Comparison of ENCODE assay signal across 18 cellular contexts in genomic region chr14:105739331-105740102, GRCh38.
A peak's percentile ranks its signal among the peaks of the same experiment; 100 is the strongest.
DNase-seq lines count a peak whose midpoint lies in the region; ATAC-seq and TF ChIP-seq lines count a peak whose summit lies in the region.
"Had no signal": no experiment of that assay in that cellular context is flagged by ENCODE, and none has a peak within 500 bp of the region (broad histone marks: within the 10 kb centered on the region; RNA-seq: fewer than 3 reads in every experiment).

No MANE protein-coding gene starts in this region.

- no peak overlapping the region for H2AFZ ChIP-seq in SK-N-SH (ENCODE audit: low read depth)

- H3K36me3 ChIP-seq in SK-N-SH (replicated peaks in 1 of 2; ENCODE audit: control insufficient read depth in 1 of 2, insufficient read depth in 2 of 2, low read length in 1 of 2), result no peaks in the 10 kb centered on the region
- no peaks in the 10 kb centered on the region for H3K36me3 ChIP-seq in spleen
- H3K36me3 ChIP-seq: BE2C had no signal

- TF ChIP-seq EP300 in SK-N-SH (IDR thresholded peaks at IDR 0.05; ENCODE audit: borderline replicate concordance in 1 of 2, low read depth in 1 of 2, low read length in 1 of 2), result no peak

- no peaks in the 10 kb centered on the region for H3K79me2 ChIP-seq in SK-N-SH (ENCODE audit: insufficient read depth)

- no peak overlapping the region for H3K4me2 ChIP-seq in SK-N-SH

- H3K27ac ChIP-seq in SK-N-SH (ENCODE audit: low read depth in 2 of 2, low read length in 1 of 2) (no peak overlapping the region), spleen (no peak overlapping the region)
- H3K27ac ChIP-seq: 22Rv1, HL-60 had no signal

- TF ChIP-seq RAD21 in SK-N-SH (IDR thresholded peaks at IDR 0.05; ENCODE audit: low read length), result no peak

- TF ChIP-seq POLR2A in GM18951 (IDR thresholded peaks at IDR 0.05; ENCODE audit: extremely low read depth, insufficient read depth, insufficient read length) (peak; percentile 9), spleen (IDR thresholded peaks at IDR 0.05) (no peak)

- H3K4me3 Mint-ChIP-seq in activated B cell treated with CpG ODN at 0.5 μM for 24 hours, result no peak overlapping the region
- H3K4me3 Mint-ChIP-seq: CD4-positive, alpha-beta T cell had no signal

- peaks cover 16% of the 10 kb centered on the region for H3K4me1 Mint-ChIP-seq in activated B cell treated with CpG ODN at 0.5 μM for 24 hours

- H3K4me3 ChIP-seq in SK-N-SH (ENCODE audit: low read depth in 2 of 2, low read length in 1 of 2) (no peak overlapping the region), spleen (no peak overlapping the region)
- H3K4me3 ChIP-seq: GM12878 had no signal

- peak; percentile 20 for DNase-seq in SK-N-SH
- no peak for DNase-seq in activated B cell treated with CpG ODN at 0.5 μM for 24 hours
- peak; percentile 67 for DNase-seq in spleen
- no peak for DNase-seq in NCI-H748 (lab: John Stamatoyannopoulos, UW; ENCODE audit: unreplicated experiment)
- DNase-seq: BE2C; CD4-positive, alpha-beta T cell; NCI-H187; NCI-H446; NCI-H69 had no signal

- H3K9me2 ChIP-seq in SK-N-SH, result no peaks in the 10 kb centered on the region

- H3K27me3 Mint-ChIP-seq in activated B cell treated with CpG ODN at 0.5 μM for 24 hours, result no peaks in the 10 kb centered on the region
- H3K27me3 Mint-ChIP-seq: CD4-positive, alpha-beta T cell had no signal

- H3K9me3 Mint-ChIP-seq in activated B cell treated with CpG ODN at 0.5 μM for 24 hours, result no peaks in the 10 kb centered on the region
- H3K9me3 Mint-ChIP-seq: CD4-positive, alpha-beta T cell had no signal

- H3K27me3 ChIP-seq in SK-N-SH (ENCODE audit: insufficient read depth) (no peaks in the 10 kb centered on the region), spleen (replicated peaks in 1 of 7) (no peaks in the 10 kb centered on the region)
- H3K27me3 ChIP-seq: BE2C had no signal

- WGBS in SK-N-SH (ENCODE audit: low lambda C conversion rate), result 45% methylated on average over 14 of the region's 14 CpGs
- 74 to 89% (median 80%) methylated on average over 13 to 14 of the region's 14 CpGs for WGBS in spleen, 5 donors

- no peaks in the 10 kb centered on the region for H3F3A ChIP-seq in SK-N-SH (replicated peaks; ENCODE audit: insufficient read depth)

- H3K4me1 ChIP-seq in SK-N-SH (ENCODE audit: control insufficient read depth in 1 of 2, insufficient read depth in 2 of 2, low read depth in 1 of 2, low read length in 1 of 2), result no peaks in the 10 kb centered on the region; a peak in 1 of 4 replicates
- no peaks in the 10 kb centered on the region for H3K4me1 ChIP-seq in spleen
- H3K4me1 ChIP-seq: BE2C had no signal

- no peak for TF ChIP-seq CTCF in SK-N-SH (IDR thresholded peaks at IDR 0.05)
- TF ChIP-seq CTCF in activated B cell treated with CpG ODN at 0.5 μM for 24 hours (IDR thresholded peaks at IDR 0.05), result no peak
- no peak for TF ChIP-seq CTCF in spleen (IDR thresholded peaks at IDR 0.05 in 8 of 11, conservative IDR thresholded peaks at IDR 0.05 in 3 of 11)

- H3K9me3 ChIP-seq in SK-N-SH (no peaks in the 10 kb centered on the region), spleen (no peaks in the 10 kb centered on the region)
- H3K9me3 ChIP-seq: BE2C had no signal

- peak overlapping the region; percentile 74 for H3K27ac Mint-ChIP-seq in activated B cell treated with CpG ODN at 0.5 μM for 24 hours
- H3K27ac Mint-ChIP-seq: CD4-positive, alpha-beta T cell had no signal

- H3K9ac ChIP-seq in SK-N-SH, result no peak overlapping the region

- CTCF ChIA-PET in SK-N-SH (lab: Yijun Ruan, JAX), result no interaction called here
- CTCF ChIA-PET in activated B cell treated with CpG ODN at 0.5 μM for 24 hours (lab: Charles Lee), result no interaction called here

- in situ Hi-C loops in GM18951 (cut with MboI; ENCODE audit: low sequenced_read_pairs, unreplicated experiment), result no loop called here

- peaks cover 33% of the 10 kb centered on the region for H3K36me3 Mint-ChIP-seq in activated B cell treated with CpG ODN at 0.5 μM for 24 hours (ENCODE audit: low read depth)

- intact Hi-C loops in activated B cell treated with CpG ODN at 0.5 μM for 24 hours (cut with micrococcal nuclease), result loop anchor here (10.0 kb wide), 1 partner anchor 55 kb away; no protein-coding TSS in a partner anchor
- intact Hi-C loops in spleen (cut with DNase I; ENCODE audit: low total_unique reads), result no loop called here

- ATAC-seq in SK-N-SH treated with all-trans-retinoic acid at 6 μM for 48 hours (no peak), activated B cell treated with CpG ODN at 0.5 μM for 24 hours (ENCODE audit: low read depth) (peak; percentile 22), HG02571 (IDR thresholded peaks at IDR 0.05; ENCODE audit: unreplicated experiment) (no peak), HG03039 (IDR thresholded peaks at IDR 0.05; ENCODE audit: unreplicated experiment) (no peak)
- ATAC-seq: GM12878, Panc1, Right ventricle myocardium inferior had no signal

- H4K20me1 ChIP-seq in SK-N-SH (ENCODE audit: insufficient read depth), result no peaks in the 10 kb centered on the region

- POLR2A ChIA-PET in SK-N-SH (lab: Yijun Ruan, JAX), result no interaction called here
- POLR2A ChIA-PET in activated B cell treated with CpG ODN at 0.5 μM for 24 hours (lab: Charles Lee), result interaction anchor here (0.8 kb wide), 1 partner anchor 116 kb away, joined by 6 read pairs; no protein-coding TSS in a partner anchor

TF ChIP-seq in SK-N-SH, 30 proteins besides CTCF, POLR2A, EP300 and RAD21:
- TF ChIP-seq FOXM1 (IDR thresholded peaks at IDR 0.05; ENCODE audit: low read depth), result no peak

TF ChIP-seq in SK-N-SH treated with all-trans-retinoic acid at 6 μM for 48 hours, 23 proteins besides CTCF, POLR2A, EP300 and RAD21 (continues in another document):
- TF ChIP-seq, protein P1, sequence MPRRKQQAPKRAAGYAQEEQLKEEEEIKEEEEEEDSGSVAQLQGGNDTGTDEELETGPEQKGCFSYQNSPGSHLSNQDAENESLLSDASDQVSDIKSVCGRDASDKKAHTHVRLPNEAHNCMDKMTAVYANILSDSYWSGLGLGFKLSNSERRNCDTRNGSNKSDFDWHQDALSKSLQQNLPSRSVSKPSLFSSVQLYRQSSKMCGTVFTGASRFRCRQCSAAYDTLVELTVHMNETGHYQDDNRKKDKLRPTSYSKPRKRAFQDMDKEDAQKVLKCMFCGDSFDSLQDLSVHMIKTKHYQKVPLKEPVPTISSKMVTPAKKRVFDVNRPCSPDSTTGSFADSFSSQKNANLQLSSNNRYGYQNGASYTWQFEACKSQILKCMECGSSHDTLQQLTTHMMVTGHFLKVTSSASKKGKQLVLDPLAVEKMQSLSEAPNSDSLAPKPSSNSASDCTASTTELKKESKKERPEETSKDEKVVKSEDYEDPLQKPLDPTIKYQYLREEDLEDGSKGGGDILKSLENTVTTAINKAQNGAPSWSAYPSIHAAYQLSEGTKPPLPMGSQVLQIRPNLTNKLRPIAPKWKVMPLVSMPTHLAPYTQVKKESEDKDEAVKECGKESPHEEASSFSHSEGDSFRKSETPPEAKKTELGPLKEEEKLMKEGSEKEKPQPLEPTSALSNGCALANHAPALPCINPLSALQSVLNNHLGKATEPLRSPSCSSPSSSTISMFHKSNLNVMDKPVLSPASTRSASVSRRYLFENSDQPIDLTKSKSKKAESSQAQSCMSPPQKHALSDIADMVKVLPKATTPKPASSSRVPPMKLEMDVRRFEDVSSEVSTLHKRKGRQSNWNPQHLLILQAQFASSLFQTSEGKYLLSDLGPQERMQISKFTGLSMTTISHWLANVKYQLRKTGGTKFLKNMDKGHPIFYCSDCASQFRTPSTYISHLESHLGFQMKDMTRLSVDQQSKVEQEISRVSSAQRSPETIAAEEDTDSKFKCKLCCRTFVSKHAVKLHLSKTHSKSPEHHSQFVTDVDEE (CRISPR knock-in tag; IDR thresholded peaks at IDR 0.05), result no peak
- TF ChIP-seq ESRRG (CRISPR knock-in tag; IDR thresholded peaks at IDR 0.05) (no peak), POU6F1 (CRISPR knock-in tag; IDR thresholded peaks at IDR 0.05; ENCODE audit: borderline replicate concordance, low read depth) (no peak), CSDC2 (CRISPR knock-in tag; IDR thresholded peaks at IDR 0.05) (no peak), ZNF70 (CRISPR knock-in tag; IDR thresholded peaks at IDR 0.05) (no peak), OSR1 (CRISPR knock-in tag; IDR thresholded peaks at IDR 0.05) (no peak), TCF4 (CRISPR knock-in tag; IDR thresholded peaks at IDR 0.05; ENCODE audit: borderline replicate concordance) (no peak), RARB (CRISPR knock-in tag; IDR thresholded peaks at IDR 0.05) (no peak), CREB5 (CRISPR knock-in tag; IDR thresholded peaks at IDR 0.05; ENCODE audit: low read depth) (no peak), ARNTL (CRISPR knock-in tag; IDR thresholded peaks at IDR 0.05; ENCODE audit: borderline replicate concordance, low read depth) (no peak), ZNF8 (CRISPR knock-in tag; IDR thresholded peaks at IDR 0.05) (no peak), SNAI2 (CRISPR knock-in tag; IDR thresholded peaks at IDR 0.05) (no peak)

Comparison
In these comparisons a context has a peak if more than half of its experiments do, and no peak if none do; other contexts are left out.
1. DNase-seq: peak in SK-N-SH (single experiment) and spleen (single experiment); none in activated B cell treated with CpG ODN at 0.5 μM for 24 hours (single experiment) and NCI-H748 (single experiment).